ENCODE assay signal across 8 cellular contexts in genomic region chrX:40734956-40735317, GRCh38. TPM values are rescaled to one million over a fixed set of nuclear protein-coding genes. Genes with fewer than 3 reads are reported as not detected.
DNase-seq lines count a peak whose midpoint lies in the region; ATAC-seq and TF ChIP-seq lines count a peak whose summit lies in the region.

No MANE protein-coding gene starts in this region.

- H3K27ac Mint-ChIP-seq in activated naive CD4-positive, alpha-beta T cell treated with anti-CD3 and anti-CD28 coated beads for 36 hours = peak overlapping the region; percentile 84

- H3K9me3 ChIP-seq in right atrium auricular region = no peaks in the 10 kb centered on the region

- ATAC-seq in GM19023 (IDR thresholded peaks at IDR 0.05; ENCODE audit: unreplicated experiment) = peak; percentile 21
- ATAC-seq in sciatic nerve = no peak

- peaks cover 5% of the 10 kb centered on the region for H3K36me3 Mint-ChIP-seq in activated naive CD4-positive, alpha-beta T cell treated with anti-CD3 and anti-CD28 coated beads for 36 hours (ENCODE audit: low read depth)

- peaks cover 49% of the 10 kb centered on the region for H3K4me1 Mint-ChIP-seq in activated naive CD4-positive, alpha-beta T cell treated with anti-CD3 and anti-CD28 coated beads for 36 hours (ENCODE audit: low read depth)

- no peaks in the 10 kb centered on the region for H3K9me3 Mint-ChIP-seq in activated naive CD4-positive, alpha-beta T cell treated with anti-CD3 and anti-CD28 coated beads for 36 hours

- H3K27ac ChIP-seq in right atrium auricular region = peak overlapping the region; percentile 92 to 96

- H3K36me3 ChIP-seq in right atrium auricular region = no peaks in the 10 kb centered on the region

- peak; percentile 9 for DNase-seq in LHCN-M2 (ENCODE audit: low read depth)
- DNase-seq in activated naive CD4-positive, alpha-beta T cell treated with anti-CD3 and anti-CD28 coated beads for 36 hours = peak; percentile 29
- DNase-seq in right atrium auricular region (ENCODE audit: low spot score) = no peak
- DNase-seq in sciatic nerve (ENCODE audit: low spot score) = peak; percentile 64
- no peak for DNase-seq in NCI-H1417 treated with DMSO at 0.1 percent for 48 hours (lab: John Stamatoyannopoulos, UW)
- no peak for DNase-seq in SKM-1 (lab: John Stamatoyannopoulos, UW; ENCODE audit: unreplicated experiment)
- no peak for DNase-seq in NCI-H2196 treated with DMSO at 0.1 percent for 48 hours (lab: John Stamatoyannopoulos, UW; ENCODE audit: unreplicated experiment)

- no peaks in the 10 kb centered on the region for H3K27me3 Mint-ChIP-seq in activated naive CD4-positive, alpha-beta T cell treated with anti-CD3 and anti-CD28 coated beads for 36 hours (ENCODE audit: low read depth)

- H3K4me3 Mint-ChIP-seq in activated naive CD4-positive, alpha-beta T cell treated with anti-CD3 and anti-CD28 coated beads for 36 hours = peak overlapping the region; percentile 80

- H3K27me3 ChIP-seq in right atrium auricular region = no peaks in the 10 kb centered on the region

- TF ChIP-seq CTCF in right atrium auricular region (IDR thresholded peaks at IDR 0.05) = no peak

- intact Hi-C loops in activated naive CD4-positive, alpha-beta T cell treated with anti-CD3 and anti-CD28 coated beads for 36 hours (cut with micrococcal nuclease) = loop anchor here (1.0 to 10.0 kb wide), 5 partner anchors 88 to 600 kb away; partner anchors contain the start of genes CXorf38, DDX3X and USP9X
- intact Hi-C loops in sciatic nerve (cut with DNase I) = no loop called here

- peak overlapping the region; percentile 75 to 80 for H3K4me3 ChIP-seq in right atrium auricular region

- CTCF ChIA-PET in activated naive CD4-positive, alpha-beta T cell treated with anti-CD3 and anti-CD28 coated beads for 36 hours (lab: Charles Lee) = interaction anchor here (0.8 kb wide), 2 partner anchors 58 to 83 kb away, joined by 3 to 4 read pairs; no protein-coding TSS in a partner anchor

- peaks cover 0 to 18% of the 10 kb centered on the region in 2 donors for H3K4me1 ChIP-seq in right atrium auricular region

RNA-seq across cellular contexts. Expression of gene MED14, which starts 0.4 kb away (rescaled TPM):
- total RNA-seq in LHCN-M2 (2014; rRNA removed) (17.0 and 18.9 TPM in 2 replicates), right atrium auricular region (10 to 100 TPM; 16.1 to 22.1 TPM), sciatic nerve (47.0 TPM)
- polyA plus RNA-seq in LHCN-M2 (2012) = 12.5 TPM
- total RNA-seq in activated naive CD4-positive, alpha-beta T cell treated with anti-CD3 and anti-CD28 coated beads for 36 hours = 10 to 100 TPM; 47.3 to 50.8 TPM

Comparison
In these comparisons a context has a peak if more than half of its experiments do, and no peak if none do; other contexts are left out.
1. DNase-seq: peak in LHCN-M2 (single experiment), activated naive CD4-positive, alpha-beta T cell treated with anti-CD3 and anti-CD28 coated beads for 36 hours (single experiment) and sciatic nerve (single experiment); none in right atrium auricular region (single experiment), NCI-H1417 treated with DMSO at 0.1 percent for 48 hours (single experiment), SKM-1 (single experiment) and NCI-H2196 treated with DMSO at 0.1 percent for 48 hours (single experiment).